In genomic region chr11:94544582-94544831, GRCh38 we compare ENCODE assay signal across 8 cellular contexts. TPM values are rescaled to one million over a fixed set of nuclear protein-coding genes. Genes with fewer than 3 reads are reported as not detected.
A peak's percentile ranks its signal among the peaks of the same experiment; 100 is the strongest.
DNase-seq lines count a peak whose midpoint lies in the region; ATAC-seq and TF ChIP-seq lines count a peak whose summit lies in the region.

No MANE protein-coding gene starts in this region.

- H3K27ac Mint-ChIP-seq in MCF 10A (ENCODE audit: low read depth, unreplicated experiment), result no peak overlapping the region

- CTCF ChIA-PET in MCF 10A (lab: Yijun Ruan, JAX), result no interaction called here

- no TSS peak for BruUV-seq in MCF 10A (replicated peaks; lab: Mats Ljungman, UMichigan)

- intact Hi-C loops in MCF 10A (cut with micrococcal nuclease), result no loop called here
- intact Hi-C loops in mucosa of descending colon (cut with DNase I, micrococcal nuclease), result no loop called here

- peaks cover 7% of the 10 kb centered on the region for H3K36me3 Mint-ChIP-seq in MCF 10A (ENCODE audit: insufficient read depth, unreplicated experiment)

- POLR2A ChIA-PET in MCF 10A (lab: Yijun Ruan, JAX), result interaction anchor here (0.7 to 1.0 kb wide), 2 partner anchors 9 to 669 kb away, joined by 3 to 4 read pairs; no protein-coding TSS in a partner anchor

- H3K4me1 ChIP-seq in mucosa of descending colon (ENCODE audit: low read depth), result peaks cover 41% of the 10 kb centered on the region

- DNase-seq in MCF 10A (ENCODE audit: unreplicated experiment) (no peak), mucosa of descending colon (peak in 1 of 3 donors; percentile 71), NK-92 (lab: John Stamatoyannopoulos, UW; ENCODE audit: unreplicated experiment) (no peak), NCI-H1436 (lab: John Stamatoyannopoulos, UW) (no peak)

- H3K36me3 ChIP-seq in mucosa of descending colon (ENCODE audit: low read depth), result no peaks in the 10 kb centered on the region

- TF ChIP-seq CTCF in MCF 10A (IDR thresholded peaks at IDR 0.05; ENCODE audit: unreplicated experiment) (no peak), mucosa of descending colon (IDR thresholded peaks at IDR 0.05) (no peak)

- H3K9me3 Mint-ChIP-seq in MCF 10A (ENCODE audit: unreplicated experiment), result no peaks in the 10 kb centered on the region

- no peaks in the 10 kb centered on the region for H3K27me3 Mint-ChIP-seq in MCF 10A (ENCODE audit: insufficient read depth, unreplicated experiment)

- H3K9me3 ChIP-seq in mucosa of descending colon, result no peaks in the 10 kb centered on the region

- ATAC-seq in GM18909 (IDR thresholded peaks at IDR 0.05; ENCODE audit: poor library complexity, unreplicated experiment) (peak; percentile 38), HG03432 (IDR thresholded peaks at IDR 0.05; ENCODE audit: unreplicated experiment) (peak; percentile 36), mucosa of descending colon (peak; percentile 5), GM19328 (IDR thresholded peaks at IDR 0.05; ENCODE audit: unreplicated experiment) (no peak), HG02610 (IDR thresholded peaks at IDR 0.05; ENCODE audit: unreplicated experiment) (no peak)

- H3K4me3 Mint-ChIP-seq in MCF 10A (ENCODE audit: unreplicated experiment), result peak overlapping the region; percentile 66

- H3K4me1 Mint-ChIP-seq in MCF 10A (ENCODE audit: insufficient read depth, unreplicated experiment), result peaks cover 7% of the 10 kb centered on the region

- H3K4me3 ChIP-seq in mucosa of descending colon, result peak overlapping the region; percentile 69

RNA-seq across cellular contexts. Expression of gene FUT4, which starts 0.8 kb away (rescaled TPM):
- 0.23 and 0.32 TPM in 2 replicates for total RNA-seq in MCF 10A (2022)
- 10 to 100 TPM; 13.9 to 23.5 (median 21.9) TPM for total RNA-seq in mucosa of descending colon

RNA-seq across cellular contexts. Expression of gene PIWIL4, which starts 22.7 kb away (rescaled TPM):
- total RNA-seq in MCF 10A (2022) (not detected in 2 replicates), mucosa of descending colon (10 to 100 TPM in 1 of 3 donors, 1 to 10 TPM in 2; 5.0 to 11.5 (median 5.9) TPM)

RNA-seq across cellular contexts. Expression of gene C11orf97, which starts 32.2 kb away (rescaled TPM):
- total RNA-seq in MCF 10A (2022), result not detected in 2 replicates
- not detected for total RNA-seq in mucosa of descending colon

RNA-seq across cellular contexts. Expression of gene ANKRD49, which starts 50.7 kb away (rescaled TPM):
- total RNA-seq in MCF 10A (2022) (9.7 and 13.0 TPM in 2 replicates), mucosa of descending colon (10 to 100 TPM; 15.1 to 17.9 (median 16.3) TPM)

RNA-seq across cellular contexts. Expression of gene MRE11, which starts 50.9 kb away (rescaled TPM):
- total RNA-seq in MCF 10A (2022), result 13.2 and 15.1 TPM in 2 replicates
- total RNA-seq in mucosa of descending colon, result 10 to 100 TPM; 15.3 to 18.0 (median 16.9) TPM

Comparison
In these comparisons a context has a peak if more than half of its experiments do, and no peak if none do; other contexts are left out.
1. ATAC-seq: peak in GM18909 (single experiment), HG03432 (single experiment) and mucosa of descending colon (single experiment); none in GM19328 (single experiment) and HG02610 (single experiment).
2. RNA of gene FUT4, which starts 0.8 kb away (total RNA-seq): 13.9 to 23.5 TPM in mucosa of descending colon; 0.23 to 0.32 TPM in MCF 10A; every median in the first group is over 10 times any median in the second.